In genomic region chr11:69918938-69919650, GRCh38 we compare ENCODE assay signal across 8 cellular contexts.
DNase-seq lines count a peak whose midpoint lies in the region; ATAC-seq and TF ChIP-seq lines count a peak whose summit lies in the region.

No MANE protein-coding gene starts in this region.

- H3K4me1 ChIP-seq in GM23338 (ENCODE audit: insufficient read depth) (no peaks in the 10 kb centered on the region), PC-3 (ENCODE audit: insufficient read depth, low read length) (peaks cover 35% of the 10 kb centered on the region)

- no peak overlapping the region for H3K27ac Mint-ChIP-seq in GM23338
- no peak overlapping the region for H3K27ac Mint-ChIP-seq in neural crest cell (ENCODE audit: unreplicated experiment)

- H3F3A ChIP-seq in GM23338 (replicated peaks; ENCODE audit: low read depth): no peaks in the 10 kb centered on the region
- peaks cover 3% of the 10 kb centered on the region for H3F3A ChIP-seq in PC-3 (ENCODE audit: low read length, unreplicated experiment)

- H3K4me2 ChIP-seq in GM23338 (no peak overlapping the region; the same call in 1 of the 2 replicates), PC-3 (ENCODE audit: low read length) (peak overlapping the region; percentile 58)

- POLR2A ChIA-PET in PC-3 (lab: Charles Lee; ENCODE audit: unreplicated experiment): interaction anchor here (0.6 kb wide), 1 partner anchor 244 kb away, joined by 3 read pairs; no protein-coding TSS in a partner anchor

- H3K36me3 Mint-ChIP-seq in GM23338 (ENCODE audit: low read depth): no peaks in the 10 kb centered on the region
- no peaks in the 10 kb centered on the region for H3K36me3 Mint-ChIP-seq in neural crest cell (ENCODE audit: low read depth)

- no peaks in the 10 kb centered on the region for H3K9me3 ChIP-seq in PC-3 (ENCODE audit: low read length)

- BruUV-seq in PC-3 (replicated peaks; lab: Mats Ljungman, UMichigan): no TSS peak

- no peak overlapping the region for H3K9ac ChIP-seq in PC-3 (ENCODE audit: low read length)

- DNase-seq in AG08396 (ENCODE audit: low spot score) (peak; percentile 84), GM23338 (ENCODE audit: low spot score) (peak; percentile 91), PC-3 (peak; percentile 82), fibroblast of mammary gland (ENCODE audit: low read depth) (peak; percentile 47), neural crest cell (ENCODE audit: low read depth, low spot score) (peak; percentile 89), stromal cell of bone marrow (ENCODE audit: low read depth) (peak; percentile 16)
- peak; percentile 83 to 85 for DNase-seq in activated T-cell treated with anti-CD3 and anti-CD28 coated beads, Interleukin-2, amount 50 U/mL, for 48 hours

- CTCF ChIA-PET in PC-3 (lab: Charles Lee): interaction anchor here (1.1 kb wide), 1 partner anchor 30 kb away, joined by 4 read pairs; no protein-coding TSS in a partner anchor

- peak; percentile 82 for ATAC-seq in GM23338
- peak; percentile 35 for ATAC-seq in PC-3
- ATAC-seq in HG03460 (IDR thresholded peaks at IDR 0.05; ENCODE audit: unreplicated experiment): no peak

- peaks cover 7% of the 10 kb centered on the region; the same call in 1 of the 2 replicates for H3K27me3 ChIP-seq in GM23338 (ENCODE audit: insufficient read depth)
- H3K27me3 ChIP-seq in PC-3 (ENCODE audit: low read length): no peaks in the 10 kb centered on the region

- H4K20me1 ChIP-seq in GM23338 (replicated peaks; ENCODE audit: insufficient read depth) (no peaks in the 10 kb centered on the region), PC-3 (ENCODE audit: low read length) (no peaks in the 10 kb centered on the region)

- H3K9me2 ChIP-seq in GM23338 (ENCODE audit: insufficient read depth) (no peaks in the 10 kb centered on the region), PC-3 (replicated peaks; ENCODE audit: low read length) (no peaks in the 10 kb centered on the region)

- H3K4me3 ChIP-seq in GM23338 (no peak overlapping the region), PC-3 (ENCODE audit: low read length) (no peak overlapping the region), fibroblast of mammary gland (ENCODE audit: control insufficient read depth, low read depth, low read length) (no peak overlapping the region)

- H2AFZ ChIP-seq in GM23338 (no peak overlapping the region), PC-3 (ENCODE audit: low read length) (0 out of 2 replicates have a peak overlapping the region, but pooled peaks have one; percentile 33)

- no peaks in the 10 kb centered on the region for H3K9me3 Mint-ChIP-seq in GM23338
- no peaks in the 10 kb centered on the region for H3K9me3 Mint-ChIP-seq in neural crest cell

- H3K36me3 ChIP-seq in GM23338 (ENCODE audit: insufficient read depth) (no peaks in the 10 kb centered on the region), PC-3 (ENCODE audit: low read depth, low read length) (no peaks in the 10 kb centered on the region)

- no peaks in the 10 kb centered on the region; the same call in 2 of the 3 replicates for H3K4me1 Mint-ChIP-seq in GM23338
- H3K4me1 Mint-ChIP-seq in neural crest cell: peaks cover 3% of the 10 kb centered on the region

- H3K27me3 Mint-ChIP-seq in GM23338 (ENCODE audit: insufficient read depth, low read depth, poor library complexity) (peaks cover 21% of the 10 kb centered on the region), neural crest cell (ENCODE audit: low read depth) (peaks cover 36% of the 10 kb centered on the region)

- no peak overlapping the region for H3K27ac ChIP-seq in GM23338 (ENCODE audit: low read depth)
- H3K27ac ChIP-seq in PC-3 (ENCODE audit: low read length): no peak overlapping the region

- H3K79me2 ChIP-seq in GM23338 (replicated peaks; ENCODE audit: insufficient read depth) (no peaks in the 10 kb centered on the region), PC-3 (ENCODE audit: low read length) (no peaks in the 10 kb centered on the region)

- intact Hi-C loops in PC-3 (cut with micrococcal nuclease): loop anchor here (5.0 to 10.0 kb wide), 3 partner anchors 96 to 223 kb away; no protein-coding TSS in a partner anchor

- H3K4me3 Mint-ChIP-seq in GM23338 (no peak overlapping the region), neural crest cell (no peak overlapping the region)

- TF ChIP-seq CTCF in GM23338 (conservative IDR thresholded peaks at IDR 0.05; ENCODE audit: low read depth in 2 of 2): peak; percentile 85 to 91
- TF ChIP-seq CTCF in PC-3 (conservative IDR thresholded peaks at IDR 0.05; ENCODE audit: low read depth, low read length): peak; percentile 99
- peak; percentile 66 for TF ChIP-seq CTCF in fibroblast of mammary gland (conservative IDR thresholded peaks at IDR 0.05; ENCODE audit: control insufficient read depth, insufficient read depth, low read depth, low read length)
- peak; percentile 97 for TF ChIP-seq CTCF in neural crest cell (conservative IDR thresholded peaks at IDR 0.05)

TF ChIP-seq in GM23338, 12 proteins besides CTCF, POLR2A, EP300 and RAD21:
- TF ChIP-seq CREB1 (CRISPR knock-in tag; IDR thresholded peaks at IDR 0.05; ENCODE audit: low read depth) (no peak), STAT1 (IDR thresholded peaks at IDR 0.05; ENCODE audit: unreplicated experiment) (no peak), ZNF331 (CRISPR knock-in tag; IDR thresholded peaks at IDR 0.05; ENCODE audit: low read depth) (no peak), JUNB (IDR thresholded peaks at IDR 0.05; ENCODE audit: unreplicated experiment) (no peak), EZH2 (IDR thresholded peaks at IDR 0.05; ENCODE audit: low read depth, unreplicated experiment) (no peak), ZNF114 (CRISPR knock-in tag; IDR thresholded peaks at IDR 0.05) (no peak), POLR2AphosphoS5 (IDR thresholded peaks at IDR 0.05; ENCODE audit: low read depth) (no peak), EZH2phosphoT487 (IDR thresholded peaks at IDR 0.05; ENCODE audit: unreplicated experiment) (no peak)
- TF ChIP-seq, protein P1, sequence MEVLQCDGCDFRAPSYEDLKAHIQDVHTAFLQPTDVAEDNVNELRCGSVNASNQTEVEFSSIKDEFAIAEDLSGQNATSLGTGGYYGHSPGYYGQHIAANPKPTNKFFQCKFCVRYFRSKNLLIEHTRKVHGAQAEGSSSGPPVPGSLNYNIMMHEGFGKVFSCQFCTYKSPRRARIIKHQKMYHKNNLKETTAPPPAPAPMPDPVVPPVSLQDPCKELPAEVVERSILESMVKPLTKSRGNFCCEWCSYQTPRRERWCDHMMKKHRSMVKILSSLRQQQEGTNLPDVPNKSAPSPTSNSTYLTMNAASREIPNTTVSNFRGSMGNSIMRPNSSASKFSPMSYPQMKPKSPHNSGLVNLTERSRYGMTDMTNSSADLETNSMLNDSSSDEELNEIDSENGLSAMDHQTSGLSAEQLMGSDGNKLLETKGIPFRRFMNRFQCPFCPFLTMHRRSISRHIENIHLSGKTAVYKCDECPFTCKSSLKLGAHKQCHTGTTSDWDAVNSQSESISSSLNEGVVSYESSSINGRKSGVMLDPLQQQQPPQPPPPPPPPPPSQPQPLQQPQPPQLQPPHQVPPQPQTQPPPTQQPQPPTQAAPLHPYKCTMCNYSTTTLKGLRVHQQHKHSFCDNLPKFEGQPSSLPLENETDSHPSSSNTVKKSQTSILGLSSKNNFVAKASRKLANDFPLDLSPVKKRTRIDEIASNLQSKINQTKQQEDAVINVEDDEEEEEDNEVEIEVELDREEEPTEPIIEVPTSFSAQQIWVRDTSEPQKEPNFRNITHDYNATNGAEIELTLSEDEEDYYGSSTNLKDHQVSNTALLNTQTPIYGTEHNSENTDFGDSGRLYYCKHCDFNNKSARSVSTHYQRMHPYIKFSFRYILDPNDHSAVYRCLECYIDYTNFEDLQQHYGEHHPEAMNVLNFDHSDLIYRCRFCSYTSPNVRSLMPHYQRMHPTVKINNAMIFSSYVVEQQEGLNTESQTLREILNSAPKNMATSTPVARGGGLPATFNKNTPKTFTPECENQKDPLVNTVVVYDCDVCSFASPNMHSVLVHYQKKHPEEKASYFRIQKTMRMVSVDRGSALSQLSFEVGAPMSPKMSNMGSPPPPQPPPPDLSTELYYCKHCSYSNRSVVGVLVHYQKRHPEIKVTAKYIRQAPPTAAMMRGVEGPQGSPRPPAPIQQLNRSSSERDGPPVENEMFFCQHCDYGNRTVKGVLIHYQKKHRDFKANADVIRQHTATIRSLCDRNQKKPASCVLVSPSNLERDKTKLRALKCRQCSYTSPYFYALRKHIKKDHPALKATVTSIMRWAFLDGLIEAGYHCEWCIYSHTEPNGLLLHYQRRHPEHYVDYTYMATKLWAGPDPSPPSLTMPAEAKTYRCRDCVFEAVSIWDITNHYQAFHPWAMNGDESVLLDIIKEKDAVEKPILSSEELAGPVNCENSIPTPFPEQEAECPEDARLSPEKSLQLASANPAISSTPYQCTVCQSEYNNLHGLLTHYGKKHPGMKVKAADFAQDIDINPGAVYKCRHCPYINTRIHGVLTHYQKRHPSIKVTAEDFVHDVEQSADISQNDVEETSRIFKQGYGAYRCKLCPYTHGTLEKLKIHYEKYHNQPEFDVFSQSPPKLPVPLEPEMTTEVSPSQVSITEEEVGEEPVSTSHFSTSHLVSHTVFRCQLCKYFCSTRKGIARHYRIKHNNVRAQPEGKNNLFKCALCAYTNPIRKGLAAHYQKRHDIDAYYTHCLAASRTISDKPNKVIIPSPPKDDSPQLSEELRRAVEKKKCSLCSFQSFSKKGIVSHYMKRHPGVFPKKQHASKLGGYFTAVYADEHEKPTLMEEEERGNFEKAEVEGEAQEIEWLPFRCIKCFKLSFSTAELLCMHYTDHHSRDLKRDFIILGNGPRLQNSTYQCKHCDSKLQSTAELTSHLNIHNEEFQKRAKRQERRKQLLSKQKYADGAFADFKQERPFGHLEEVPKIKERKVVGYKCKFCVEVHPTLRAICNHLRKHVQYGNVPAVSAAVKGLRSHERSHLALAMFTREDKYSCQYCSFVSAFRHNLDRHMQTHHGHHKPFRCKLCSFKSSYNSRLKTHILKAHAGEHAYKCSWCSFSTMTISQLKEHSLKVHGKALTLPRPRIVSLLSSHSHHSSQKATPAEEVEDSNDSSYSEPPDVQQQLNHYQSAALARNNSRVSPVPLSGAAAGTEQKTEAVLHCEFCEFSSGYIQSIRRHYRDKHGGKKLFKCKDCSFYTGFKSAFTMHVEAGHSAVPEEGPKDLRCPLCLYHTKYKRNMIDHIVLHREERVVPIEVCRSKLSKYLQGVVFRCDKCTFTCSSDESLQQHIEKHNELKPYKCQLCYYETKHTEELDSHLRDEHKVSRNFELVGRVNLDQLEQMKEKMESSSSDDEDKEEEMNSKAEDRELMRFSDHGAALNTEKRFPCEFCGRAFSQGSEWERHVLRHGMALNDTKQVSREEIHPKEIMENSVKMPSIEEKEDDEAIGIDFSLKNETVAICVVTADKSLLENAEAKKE (CRISPR knock-in tag; IDR thresholded peaks at IDR 0.05): no peak

Comparison
In these comparisons a context has a peak if more than half of its experiments do, and no peak if none do; other contexts are left out.
1. DNase-seq: peak in every context shown above with its lines; median percentile 91 in GM23338; 89 in neural crest cell; 84 in AG08396; 84 in activated T-cell treated with anti-CD3 and anti-CD28 coated beads, Interleukin-2, amount 50 U/mL, for 48 hours; 82 in PC-3; 47 in fibroblast of mammary gland; 16 in stromal cell of bone marrow.